24 cellular contexts compared by ENCODE assay signal in genomic region chr12:66043035-66043434, GRCh38.
"Had no signal": no experiment of that assay in that cellular context is flagged by ENCODE, and none has a peak within 500 bp of the region (broad histone marks: within the 10 kb centered on the region; RNA-seq: fewer than 3 reads in every experiment).

No MANE protein-coding gene starts in this region.

- H3K36me3 ChIP-seq: esophagus squamous epithelium, gastrocnemius medialis, heart left ventricle, left lung, lower lobe of right lung had no signal

- H3K4me3 Mint-ChIP-seq: immature natural killer cell, mesothelial cell of epicardium, naive B cell had no signal

- H3K4me3 ChIP-seq: coronary artery, dorsolateral prefrontal cortex, esophagus squamous epithelium, gastrocnemius medialis, heart left ventricle, hepatocyte, left lung, lower lobe of right lung, mucosa of descending colon had no signal

- H3K27ac Mint-ChIP-seq: immature natural killer cell, mesothelial cell of epicardium had no signal

- H3K27ac ChIP-seq: coronary artery, dorsolateral prefrontal cortex, esophagus squamous epithelium, gastrocnemius medialis, heart left ventricle, hepatocyte, left lung, lower lobe of right lung had no signal

- H3K4me1 Mint-ChIP-seq: immature natural killer cell, naive B cell had no signal

- DNase-seq: dermis blood vessel endothelial cell; dorsolateral prefrontal cortex; effector CD4-positive, alpha-beta T cell; effector memory CD4-positive, alpha-beta T cell; esophagus squamous epithelium; foreskin fibroblast; foreskin melanocyte; gastrocnemius medialis; heart left ventricle; hypothalamus; immature natural killer cell; islet precursor cell; left cardiac atrium; left lung; left ventricle myocardium superior; lower lobe of right lung; mesenchymal stem cell; mucosa of descending colon; naive B cell had no signal

- H3K9me3 ChIP-seq: esophagus squamous epithelium, gastrocnemius medialis, heart left ventricle, left lung, lower lobe of right lung, mucosa of descending colon had no signal

- H3K36me3 Mint-ChIP-seq: immature natural killer cell, mesothelial cell of epicardium, naive B cell had no signal

- H3K27me3 ChIP-seq: esophagus squamous epithelium, gastrocnemius medialis, hepatocyte, left lung had no signal

- H2AFZ ChIP-seq: hepatocyte had no signal

- FAIRE-seq: colon, endothelial cell of umbilical vein had no signal

- H3K4me1 ChIP-seq: esophagus squamous epithelium, gastrocnemius medialis, heart left ventricle, left lung, lower lobe of right lung had no signal

- ATAC-seq: gastrocnemius medialis, heart left ventricle, left cardiac atrium, left lung, left ventricle myocardium superior, lower lobe of right lung, mucosa of descending colon had no signal

- H3K4me2 ChIP-seq: hepatocyte had no signal

- H3K9me3 Mint-ChIP-seq: immature natural killer cell, mesothelial cell of epicardium, naive B cell had no signal

- H3K79me2 ChIP-seq: hepatocyte had no signal
